In the genomic region with DNA sequence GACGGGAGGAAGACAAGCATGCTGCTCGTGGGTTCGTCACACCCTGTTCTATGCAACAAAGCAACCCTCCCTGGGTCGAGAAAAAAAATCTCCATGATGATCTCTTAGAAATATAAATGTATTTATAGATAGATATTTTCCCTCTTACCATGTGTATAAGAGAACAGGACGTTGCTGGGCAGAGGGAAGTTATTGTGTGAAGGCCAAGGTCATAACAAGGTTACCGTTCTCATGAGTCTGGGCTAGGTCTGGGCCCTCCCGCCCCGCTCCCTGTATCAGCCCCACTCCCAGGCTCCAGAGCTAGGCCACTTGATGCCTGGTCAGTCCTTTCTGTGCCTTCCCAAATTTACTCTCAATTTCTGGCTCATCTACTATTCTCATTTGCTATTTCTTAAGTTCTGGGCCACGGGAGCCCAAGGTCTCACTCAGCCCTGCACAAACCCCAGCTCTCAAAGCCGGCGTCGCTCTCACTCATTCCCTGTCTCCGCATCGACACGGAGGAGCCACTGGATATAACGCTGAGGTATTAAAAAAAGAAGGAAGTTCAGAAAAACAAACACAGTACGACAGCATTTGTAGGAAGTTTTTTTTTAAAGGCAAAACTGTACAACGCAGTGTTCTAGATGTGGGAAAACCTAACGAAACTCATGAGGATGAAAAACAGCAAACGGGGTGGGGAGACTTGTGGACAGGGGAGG, we compare ENCODE assay signal across 1 cellular context.
TF ChIP-seq lines count a peak whose summit lies in the region.

No MANE protein-coding gene starts in this region.

TF ChIP-seq in K562, 482 proteins besides CTCF, POLR2A, EP300 and RAD21 (continued from another document and continues in another):
- TF ChIP-seq, protein P1, sequence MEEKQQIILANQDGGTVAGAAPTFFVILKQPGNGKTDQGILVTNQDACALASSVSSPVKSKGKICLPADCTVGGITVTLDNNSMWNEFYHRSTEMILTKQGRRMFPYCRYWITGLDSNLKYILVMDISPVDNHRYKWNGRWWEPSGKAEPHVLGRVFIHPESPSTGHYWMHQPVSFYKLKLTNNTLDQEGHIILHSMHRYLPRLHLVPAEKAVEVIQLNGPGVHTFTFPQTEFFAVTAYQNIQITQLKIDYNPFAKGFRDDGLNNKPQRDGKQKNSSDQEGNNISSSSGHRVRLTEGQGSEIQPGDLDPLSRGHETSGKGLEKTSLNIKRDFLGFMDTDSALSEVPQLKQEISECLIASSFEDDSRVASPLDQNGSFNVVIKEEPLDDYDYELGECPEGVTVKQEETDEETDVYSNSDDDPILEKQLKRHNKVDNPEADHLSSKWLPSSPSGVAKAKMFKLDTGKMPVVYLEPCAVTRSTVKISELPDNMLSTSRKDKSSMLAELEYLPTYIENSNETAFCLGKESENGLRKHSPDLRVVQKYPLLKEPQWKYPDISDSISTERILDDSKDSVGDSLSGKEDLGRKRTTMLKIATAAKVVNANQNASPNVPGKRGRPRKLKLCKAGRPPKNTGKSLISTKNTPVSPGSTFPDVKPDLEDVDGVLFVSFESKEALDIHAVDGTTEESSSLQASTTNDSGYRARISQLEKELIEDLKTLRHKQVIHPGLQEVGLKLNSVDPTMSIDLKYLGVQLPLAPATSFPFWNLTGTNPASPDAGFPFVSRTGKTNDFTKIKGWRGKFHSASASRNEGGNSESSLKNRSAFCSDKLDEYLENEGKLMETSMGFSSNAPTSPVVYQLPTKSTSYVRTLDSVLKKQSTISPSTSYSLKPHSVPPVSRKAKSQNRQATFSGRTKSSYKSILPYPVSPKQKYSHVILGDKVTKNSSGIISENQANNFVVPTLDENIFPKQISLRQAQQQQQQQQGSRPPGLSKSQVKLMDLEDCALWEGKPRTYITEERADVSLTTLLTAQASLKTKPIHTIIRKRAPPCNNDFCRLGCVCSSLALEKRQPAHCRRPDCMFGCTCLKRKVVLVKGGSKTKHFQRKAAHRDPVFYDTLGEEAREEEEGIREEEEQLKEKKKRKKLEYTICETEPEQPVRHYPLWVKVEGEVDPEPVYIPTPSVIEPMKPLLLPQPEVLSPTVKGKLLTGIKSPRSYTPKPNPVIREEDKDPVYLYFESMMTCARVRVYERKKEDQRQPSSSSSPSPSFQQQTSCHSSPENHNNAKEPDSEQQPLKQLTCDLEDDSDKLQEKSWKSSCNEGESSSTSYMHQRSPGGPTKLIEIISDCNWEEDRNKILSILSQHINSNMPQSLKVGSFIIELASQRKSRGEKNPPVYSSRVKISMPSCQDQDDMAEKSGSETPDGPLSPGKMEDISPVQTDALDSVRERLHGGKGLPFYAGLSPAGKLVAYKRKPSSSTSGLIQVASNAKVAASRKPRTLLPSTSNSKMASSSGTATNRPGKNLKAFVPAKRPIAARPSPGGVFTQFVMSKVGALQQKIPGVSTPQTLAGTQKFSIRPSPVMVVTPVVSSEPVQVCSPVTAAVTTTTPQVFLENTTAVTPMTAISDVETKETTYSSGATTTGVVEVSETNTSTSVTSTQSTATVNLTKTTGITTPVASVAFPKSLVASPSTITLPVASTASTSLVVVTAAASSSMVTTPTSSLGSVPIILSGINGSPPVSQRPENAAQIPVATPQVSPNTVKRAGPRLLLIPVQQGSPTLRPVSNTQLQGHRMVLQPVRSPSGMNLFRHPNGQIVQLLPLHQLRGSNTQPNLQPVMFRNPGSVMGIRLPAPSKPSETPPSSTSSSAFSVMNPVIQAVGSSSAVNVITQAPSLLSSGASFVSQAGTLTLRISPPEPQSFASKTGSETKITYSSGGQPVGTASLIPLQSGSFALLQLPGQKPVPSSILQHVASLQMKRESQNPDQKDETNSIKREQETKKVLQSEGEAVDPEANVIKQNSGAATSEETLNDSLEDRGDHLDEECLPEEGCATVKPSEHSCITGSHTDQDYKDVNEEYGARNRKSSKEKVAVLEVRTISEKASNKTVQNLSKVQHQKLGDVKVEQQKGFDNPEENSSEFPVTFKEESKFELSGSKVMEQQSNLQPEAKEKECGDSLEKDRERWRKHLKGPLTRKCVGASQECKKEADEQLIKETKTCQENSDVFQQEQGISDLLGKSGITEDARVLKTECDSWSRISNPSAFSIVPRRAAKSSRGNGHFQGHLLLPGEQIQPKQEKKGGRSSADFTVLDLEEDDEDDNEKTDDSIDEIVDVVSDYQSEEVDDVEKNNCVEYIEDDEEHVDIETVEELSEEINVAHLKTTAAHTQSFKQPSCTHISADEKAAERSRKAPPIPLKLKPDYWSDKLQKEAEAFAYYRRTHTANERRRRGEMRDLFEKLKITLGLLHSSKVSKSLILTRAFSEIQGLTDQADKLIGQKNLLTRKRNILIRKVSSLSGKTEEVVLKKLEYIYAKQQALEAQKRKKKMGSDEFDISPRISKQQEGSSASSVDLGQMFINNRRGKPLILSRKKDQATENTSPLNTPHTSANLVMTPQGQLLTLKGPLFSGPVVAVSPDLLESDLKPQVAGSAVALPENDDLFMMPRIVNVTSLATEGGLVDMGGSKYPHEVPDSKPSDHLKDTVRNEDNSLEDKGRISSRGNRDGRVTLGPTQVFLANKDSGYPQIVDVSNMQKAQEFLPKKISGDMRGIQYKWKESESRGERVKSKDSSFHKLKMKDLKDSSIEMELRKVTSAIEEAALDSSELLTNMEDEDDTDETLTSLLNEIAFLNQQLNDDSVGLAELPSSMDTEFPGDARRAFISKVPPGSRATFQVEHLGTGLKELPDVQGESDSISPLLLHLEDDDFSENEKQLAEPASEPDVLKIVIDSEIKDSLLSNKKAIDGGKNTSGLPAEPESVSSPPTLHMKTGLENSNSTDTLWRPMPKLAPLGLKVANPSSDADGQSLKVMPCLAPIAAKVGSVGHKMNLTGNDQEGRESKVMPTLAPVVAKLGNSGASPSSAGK (IDR thresholded peaks at IDR 0.05) = peak; percentile 93
- TF ChIP-seq NCOA1 (IDR thresholded peaks at IDR 0.05; ENCODE audit: low read depth) (no peak), NRF1 (conservative IDR thresholded peaks at IDR 0.05 in 1 of 2, IDR thresholded peaks at IDR 0.05 in 1 of 2) (0 out of 4 replicates have a peak, but pooled peaks have one; percentile 8 to 15), ZNF212 (CRISPR knock-in tag; IDR thresholded peaks at IDR 0.05) (no peak), ZNF274 (IDR thresholded peaks at IDR 0.05; ENCODE audit: borderline replicate concordance, low read depth, low read length) (no peak), TBP (optimal IDR thresholded peaks at IDR 0.05; ENCODE audit: low read depth, low read length) (peak; percentile 38), LCOR (CRISPR knock-in tag; IDR thresholded peaks at IDR 0.05) (no peak), ZKSCAN8 (CRISPR knock-in tag; IDR thresholded peaks at IDR 0.05) (peak; percentile 55; the same call in 1 of the 2 replicates), GTF2E2 (tag; IDR thresholded peaks at IDR 0.05) (peak; percentile 67; the same call in 1 of the 2 replicates), PCBP1 (IDR thresholded peaks at IDR 0.05; ENCODE audit: low read depth, low read length, poor library complexity, severe bottlenecking) (no peak), ZNF589 (CRISPR knock-in tag; IDR thresholded peaks at IDR 0.05; ENCODE audit: low read depth) (peak; percentile 88; the same call in 1 of the 2 replicates), ZNF384 (IDR thresholded peaks at IDR 0.05; ENCODE audit: low read depth, low read length) (peak; percentile 24; the same call in 1 of the 2 replicates), MTF1 (CRISPR knock-in tag; IDR thresholded peaks at IDR 0.05; ENCODE audit: borderline replicate concordance) (no peak), ZNF354B (CRISPR knock-in tag; IDR thresholded peaks at IDR 0.05) (peak; percentile 8; the same call in 1 of the 2 replicates), EP400 (IDR thresholded peaks at IDR 0.05) (0 out of 2 replicates have a peak, but pooled peaks have one; percentile 8), ELF1 (tag; IDR thresholded peaks at IDR 0.05) (no peak; the same call in 1 of the 2 replicates), SUPT5H (IDR thresholded peaks at IDR 0.05) (peak; percentile 41), ELF2 (CRISPR knock-in tag; IDR thresholded peaks at IDR 0.05) (peak; percentile 19; the same call in 1 of the 2 replicates), TAF9B (IDR thresholded peaks at IDR 0.05; ENCODE audit: partially characterized antibody) (no peak), ZBTB8A (IDR thresholded peaks at IDR 0.05; ENCODE audit: partially characterized antibody) (no peak), GATAD2A (IDR thresholded peaks at IDR 0.05) (no peak), MCM2 (IDR thresholded peaks at IDR 0.05; ENCODE audit: low read depth) (no peak), SMARCA5 (IDR thresholded peaks at IDR 0.05) (peak; percentile 54), ZNF764 (CRISPR knock-in tag; IDR thresholded peaks at IDR 0.05; ENCODE audit: low read depth) (no peak), TSC22D4 (tag; IDR thresholded peaks at IDR 0.05) (no peak), ZFX (CRISPR knock-in tag; IDR thresholded peaks at IDR 0.05) (peak; percentile 84), FOXM1 (IDR thresholded peaks at IDR 0.05; ENCODE audit: low read depth) (no peak), FOXM1 (CRISPR knock-in tag; IDR thresholded peaks at IDR 0.05; ENCODE audit: low read depth) (no peak), DDX20 (tag; IDR thresholded peaks at IDR 0.05; ENCODE audit: low read depth) (peak; percentile 10; the same call in 1 of the 2 replicates), MYBL2 (IDR thresholded peaks at IDR 0.05; ENCODE audit: low read depth) (no peak), MYBL2 (CRISPR knock-in tag; IDR thresholded peaks at IDR 0.05; ENCODE audit: borderline replicate concordance) (no peak), ZNF253 (CRISPR knock-in tag; conservative IDR thresholded peaks at IDR 0.05) (no peak), ZNF695 (CRISPR knock-in tag; IDR thresholded peaks at IDR 0.05) (no peak), KLF1 (tag; IDR thresholded peaks at IDR 0.05) (no peak), ZNF507 (tag; conservative IDR thresholded peaks at IDR 0.05) (no peak), ZNF584 (CRISPR knock-in tag; IDR thresholded peaks at IDR 0.05; ENCODE audit: low read depth) (peak; percentile 87; the same call in 1 of the 2 replicates)
- TF ChIP-seq, protein P2, sequence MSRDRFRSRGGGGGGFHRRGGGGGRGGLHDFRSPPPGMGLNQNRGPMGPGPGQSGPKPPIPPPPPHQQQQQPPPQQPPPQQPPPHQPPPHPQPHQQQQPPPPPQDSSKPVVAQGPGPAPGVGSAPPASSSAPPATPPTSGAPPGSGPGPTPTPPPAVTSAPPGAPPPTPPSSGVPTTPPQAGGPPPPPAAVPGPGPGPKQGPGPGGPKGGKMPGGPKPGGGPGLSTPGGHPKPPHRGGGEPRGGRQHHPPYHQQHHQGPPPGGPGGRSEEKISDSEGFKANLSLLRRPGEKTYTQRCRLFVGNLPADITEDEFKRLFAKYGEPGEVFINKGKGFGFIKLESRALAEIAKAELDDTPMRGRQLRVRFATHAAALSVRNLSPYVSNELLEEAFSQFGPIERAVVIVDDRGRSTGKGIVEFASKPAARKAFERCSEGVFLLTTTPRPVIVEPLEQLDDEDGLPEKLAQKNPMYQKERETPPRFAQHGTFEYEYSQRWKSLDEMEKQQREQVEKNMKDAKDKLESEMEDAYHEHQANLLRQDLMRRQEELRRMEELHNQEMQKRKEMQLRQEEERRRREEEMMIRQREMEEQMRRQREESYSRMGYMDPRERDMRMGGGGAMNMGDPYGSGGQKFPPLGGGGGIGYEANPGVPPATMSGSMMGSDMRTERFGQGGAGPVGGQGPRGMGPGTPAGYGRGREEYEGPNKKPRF (IDR thresholded peaks at IDR 0.05; ENCODE audit: low read depth, low read length) = no peak
- TF ChIP-seq, protein P3, sequence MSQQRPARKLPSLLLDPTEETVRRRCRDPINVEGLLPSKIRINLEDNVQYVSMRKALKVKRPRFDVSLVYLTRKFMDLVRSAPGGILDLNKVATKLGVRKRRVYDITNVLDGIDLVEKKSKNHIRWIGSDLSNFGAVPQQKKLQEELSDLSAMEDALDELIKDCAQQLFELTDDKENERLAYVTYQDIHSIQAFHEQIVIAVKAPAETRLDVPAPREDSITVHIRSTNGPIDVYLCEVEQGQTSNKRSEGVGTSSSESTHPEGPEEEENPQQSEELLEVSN (IDR thresholded peaks at IDR 0.05; ENCODE audit: borderline replicate concordance in 1 of 2, extremely low read depth in 1 of 2, insufficient read depth in 1 of 2, insufficient read length in 1 of 2, low read depth in 1 of 2, low read length in 1 of 2, poor library complexity in 1 of 2, severe bottlenecking in 1 of 2) = peak; percentile 21 to 61
- TF ChIP-seq, protein P4, sequence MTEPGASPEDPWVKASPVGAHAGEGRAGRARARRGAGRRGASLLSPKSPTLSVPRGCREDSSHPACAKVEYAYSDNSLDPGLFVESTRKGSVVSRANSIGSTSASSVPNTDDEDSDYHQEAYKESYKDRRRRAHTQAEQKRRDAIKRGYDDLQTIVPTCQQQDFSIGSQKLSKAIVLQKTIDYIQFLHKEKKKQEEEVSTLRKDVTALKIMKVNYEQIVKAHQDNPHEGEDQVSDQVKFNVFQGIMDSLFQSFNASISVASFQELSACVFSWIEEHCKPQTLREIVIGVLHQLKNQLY (CRISPR knock-in tag; conservative IDR thresholded peaks at IDR 0.05) = no peak
- TF ChIP-seq, protein P5, sequence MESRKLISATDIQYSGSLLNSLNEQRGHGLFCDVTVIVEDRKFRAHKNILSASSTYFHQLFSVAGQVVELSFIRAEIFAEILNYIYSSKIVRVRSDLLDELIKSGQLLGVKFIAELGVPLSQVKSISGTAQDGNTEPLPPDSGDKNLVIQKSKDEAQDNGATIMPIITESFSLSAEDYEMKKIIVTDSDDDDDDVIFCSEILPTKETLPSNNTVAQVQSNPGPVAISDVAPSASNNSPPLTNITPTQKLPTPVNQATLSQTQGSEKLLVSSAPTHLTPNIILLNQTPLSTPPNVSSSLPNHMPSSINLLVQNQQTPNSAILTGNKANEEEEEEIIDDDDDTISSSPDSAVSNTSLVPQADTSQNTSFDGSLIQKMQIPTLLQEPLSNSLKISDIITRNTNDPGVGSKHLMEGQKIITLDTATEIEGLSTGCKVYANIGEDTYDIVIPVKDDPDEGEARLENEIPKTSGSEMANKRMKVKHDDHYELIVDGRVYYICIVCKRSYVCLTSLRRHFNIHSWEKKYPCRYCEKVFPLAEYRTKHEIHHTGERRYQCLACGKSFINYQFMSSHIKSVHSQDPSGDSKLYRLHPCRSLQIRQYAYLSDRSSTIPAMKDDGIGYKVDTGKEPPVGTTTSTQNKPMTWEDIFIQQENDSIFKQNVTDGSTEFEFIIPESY (CRISPR knock-in tag; IDR thresholded peaks at IDR 0.05) = no peak
- TF ChIP-seq, protein P6, sequence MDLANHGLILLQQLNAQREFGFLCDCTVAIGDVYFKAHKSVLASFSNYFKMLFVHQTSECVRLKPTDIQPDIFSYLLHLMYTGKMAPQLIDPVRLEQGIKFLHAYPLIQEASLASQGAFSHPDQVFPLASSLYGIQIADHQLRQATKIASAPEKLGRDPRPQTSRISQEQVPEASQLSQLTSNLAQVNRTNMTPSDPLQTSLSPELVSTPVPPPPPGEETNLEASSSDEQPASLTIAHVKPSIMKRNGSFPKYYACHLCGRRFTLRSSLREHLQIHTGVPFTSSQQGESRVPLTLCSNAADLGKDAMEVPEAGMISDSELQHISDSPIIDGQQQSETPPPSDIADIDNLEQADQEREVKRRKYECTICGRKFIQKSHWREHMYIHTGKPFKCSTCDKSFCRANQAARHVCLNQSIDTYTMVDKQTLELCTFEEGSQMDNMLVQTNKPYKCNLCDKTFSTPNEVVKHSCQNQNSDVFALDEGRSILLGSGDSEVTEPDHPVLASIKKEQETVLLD (IDR thresholded peaks at IDR 0.05) = no peak
- TF ChIP-seq, protein P7, sequence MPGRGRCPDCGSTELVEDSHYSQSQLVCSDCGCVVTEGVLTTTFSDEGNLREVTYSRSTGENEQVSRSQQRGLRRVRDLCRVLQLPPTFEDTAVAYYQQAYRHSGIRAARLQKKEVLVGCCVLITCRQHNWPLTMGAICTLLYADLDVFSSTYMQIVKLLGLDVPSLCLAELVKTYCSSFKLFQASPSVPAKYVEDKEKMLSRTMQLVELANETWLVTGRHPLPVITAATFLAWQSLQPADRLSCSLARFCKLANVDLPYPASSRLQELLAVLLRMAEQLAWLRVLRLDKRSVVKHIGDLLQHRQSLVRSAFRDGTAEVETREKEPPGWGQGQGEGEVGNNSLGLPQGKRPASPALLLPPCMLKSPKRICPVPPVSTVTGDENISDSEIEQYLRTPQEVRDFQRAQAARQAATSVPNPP (IDR thresholded peaks at IDR 0.05; ENCODE audit: borderline replicate concordance, insufficient read depth, insufficient read length) = no peak
